19 cellular contexts compared by ENCODE assay signal in genomic region chr7:50372921-50373320, GRCh38.
DNase-seq lines count a peak whose midpoint lies in the region; ATAC-seq and TF ChIP-seq lines count a peak whose summit lies in the region.
"Had no signal": no experiment of that assay in that cellular context is flagged by ENCODE, and none has a peak within 500 bp of the region (broad histone marks: within the 10 kb centered on the region; RNA-seq: fewer than 3 reads in every experiment).

No MANE protein-coding gene starts in this region.

- TF ChIP-seq POLR2A in heart left ventricle (IDR thresholded peaks at IDR 0.05) = no peak

- intact Hi-C loops in CD14-positive monocyte (cut with micrococcal nuclease) = loop anchor here in 1 of 2 donors (5.0 kb wide), 1 partner anchor 226 kb away; no protein-coding TSS in a partner anchor
- intact Hi-C loops in activated CD4-positive, alpha-beta memory T cell treated with anti-CD3 and anti-CD28 coated beads for 36 hours (cut with micrococcal nuclease) = loop anchor here (1.0 kb wide), 1 partner anchor 75 kb away; no protein-coding TSS in a partner anchor
- intact Hi-C loops in heart left ventricle (cut with DNase I) = no loop called here

- no peaks in the 10 kb centered on the region for H3K27me3 ChIP-seq in effector memory CD4-positive, alpha-beta T cell (replicated peaks; ENCODE audit: control insufficient read depth, insufficient read depth, low read length, poor library complexity, severe bottlenecking)
- H3K27me3 ChIP-seq in heart left ventricle = no peaks in the 10 kb centered on the region

- TF ChIP-seq CTCF in CD14-positive monocyte (IDR thresholded peaks at IDR 0.05) = no peak
- TF ChIP-seq CTCF in heart left ventricle (IDR thresholded peaks at IDR 0.05) = no peak

- peak overlapping the region; percentile 57 for H3K4me3 Mint-ChIP-seq in T-helper 1 cell treated with Interleukin-12 subunit alpha and Interleukin-12 subunit beta and Interleukin-4 antibody, amounts not matched to agents 30 μg/mL and 1 μg/mL, for 36 hours
- no peak overlapping the region for H3K4me3 Mint-ChIP-seq in CD14-positive monocyte
- no peak overlapping the region for H3K4me3 Mint-ChIP-seq in activated CD4-positive, alpha-beta memory T cell treated with anti-CD3 and anti-CD28 coated beads for 36 hours

- DNase-seq in T-helper 1 cell (no peak), CD14-positive monocyte (ENCODE audit: low spot score) (no peak), NCI-H1694 treated with DMSO at 0.1 percent for 48 hours (lab: John Stamatoyannopoulos, UW) (no peak), heart left ventricle (no peak)
- DNase-seq in activated CD4-positive, alpha-beta memory T cell treated with anti-CD3 and anti-CD28 coated beads for 36 hours = no peak
- no peak for DNase-seq in effector memory CD4-positive, alpha-beta T cell
- DNase-seq: activated CD4-positive, alpha-beta T cell treated with anti-CD3 and anti-CD28 coated beads for 1 hour; erythroblast; foreskin melanocyte; hippocampal formation; NCI-H524; nucleus accumbens; retina; RPMI8226; stimulated activated CD4-positive, alpha-beta T cell treated with anti-CD3 and anti-CD28 coated beads, Interleukin-4, amount 100 ng/mL, for 24 hours had no signal

- H3K36me3 Mint-ChIP-seq in T-helper 1 cell treated with Interleukin-12 subunit alpha and Interleukin-12 subunit beta and Interleukin-4 antibody, amounts not matched to agents 30 μg/mL and 1 μg/mL, for 36 hours (ENCODE audit: low read depth) = peaks cover 75% of the 10 kb centered on the region
- peaks cover 75 to 84% of the 10 kb centered on the region in 2 donors for H3K36me3 Mint-ChIP-seq in CD14-positive monocyte
- peaks cover 89% of the 10 kb centered on the region for H3K36me3 Mint-ChIP-seq in activated CD4-positive, alpha-beta memory T cell treated with anti-CD3 and anti-CD28 coated beads for 36 hours

- H3K27me3 Mint-ChIP-seq in T-helper 1 cell treated with Interleukin-12 subunit alpha and Interleukin-12 subunit beta and Interleukin-4 antibody, amounts not matched to agents 30 μg/mL and 1 μg/mL, for 36 hours (ENCODE audit: low read depth) = no peaks in the 10 kb centered on the region
- H3K27me3 Mint-ChIP-seq in CD14-positive monocyte (ENCODE audit: low read depth in 3 of 3) = no peaks in the 10 kb centered on the region
- no peaks in the 10 kb centered on the region for H3K27me3 Mint-ChIP-seq in activated CD4-positive, alpha-beta memory T cell treated with anti-CD3 and anti-CD28 coated beads for 36 hours

- peak overlapping the region; percentile 52 for H3K27ac ChIP-seq in effector memory CD4-positive, alpha-beta T cell (ENCODE audit: insufficient read depth, low read length, poor library complexity, severe bottlenecking)
- H3K27ac ChIP-seq in heart left ventricle = no peak overlapping the region
- H3K27ac ChIP-seq: 22Rv1, SK-N-MC had no signal

- no peaks in the 10 kb centered on the region for H3K9me3 ChIP-seq in effector memory CD4-positive, alpha-beta T cell (ENCODE audit: control insufficient read depth, low read length)
- H3K9me3 ChIP-seq in heart left ventricle = peaks cover 0 to 16% (median 7%) of the 10 kb centered on the region in 12 donors

- 73 to 86% (median 77%) methylated on average over 4 of the region's 4 CpGs for WGBS in heart left ventricle, 4 donors

- H3K27ac Mint-ChIP-seq in T-helper 1 cell treated with Interleukin-12 subunit alpha and Interleukin-12 subunit beta and Interleukin-4 antibody, amounts not matched to agents 30 μg/mL and 1 μg/mL, for 36 hours = peak overlapping the region; percentile 82
- H3K27ac Mint-ChIP-seq in CD14-positive monocyte = peak overlapping the region in 5 of 7 donors; percentile 3 to 81 (median 58)
- H3K27ac Mint-ChIP-seq in activated CD4-positive, alpha-beta memory T cell treated with anti-CD3 and anti-CD28 coated beads for 36 hours = peak overlapping the region; percentile 82

- no peaks in the 10 kb centered on the region for H3K9me3 Mint-ChIP-seq in T-helper 1 cell treated with Interleukin-12 subunit alpha and Interleukin-12 subunit beta and Interleukin-4 antibody, amounts not matched to agents 30 μg/mL and 1 μg/mL, for 36 hours
- H3K9me3 Mint-ChIP-seq in CD14-positive monocyte = peaks cover 2 to 3% (median 3%) of the 10 kb centered on the region in 7 donors
- peaks cover 2% of the 10 kb centered on the region for H3K9me3 Mint-ChIP-seq in activated CD4-positive, alpha-beta memory T cell treated with anti-CD3 and anti-CD28 coated beads for 36 hours

- H3K4me1 ChIP-seq in effector memory CD4-positive, alpha-beta T cell (ENCODE audit: control insufficient read depth, insufficient read depth, low read length, poor library complexity, severe bottlenecking) = peaks cover 57% of the 10 kb centered on the region
- H3K4me1 ChIP-seq in heart left ventricle = peaks cover 0 to 6% (median 0%) of the 10 kb centered on the region in 12 donors

- peaks cover 62% of the 10 kb centered on the region for H3K36me3 ChIP-seq in effector memory CD4-positive, alpha-beta T cell (ENCODE audit: control insufficient read depth, insufficient read depth, low read length)
- peaks cover 0 to 62% (median 0%) of the 10 kb centered on the region in 9 donors for H3K36me3 ChIP-seq in heart left ventricle

- no peak overlapping the region for H3K4me3 ChIP-seq in effector memory CD4-positive, alpha-beta T cell (ENCODE audit: insufficient read depth, low read depth, low read length, poor library complexity, severe bottlenecking)
- no peak overlapping the region for H3K4me3 ChIP-seq in heart left ventricle
- H3K4me3 ChIP-seq: SK-N-MC had no signal

- H3K4me1 Mint-ChIP-seq in T-helper 1 cell treated with Interleukin-12 subunit alpha and Interleukin-12 subunit beta and Interleukin-4 antibody, amounts not matched to agents 30 μg/mL and 1 μg/mL, for 36 hours (ENCODE audit: low read depth) = peaks cover 79% of the 10 kb centered on the region
- H3K4me1 Mint-ChIP-seq in CD14-positive monocyte = peaks cover 5% of the 10 kb centered on the region
- H3K4me1 Mint-ChIP-seq in activated CD4-positive, alpha-beta memory T cell treated with anti-CD3 and anti-CD28 coated beads for 36 hours (ENCODE audit: low read depth) = peaks cover 96% of the 10 kb centered on the region

- POLR2A ChIA-PET in activated CD4-positive, alpha-beta memory T cell treated with anti-CD3 and anti-CD28 coated beads for 36 hours (lab: Charles Lee) = interaction anchor here (0.8 to 22.4 kb wide), 6 partner anchors 11 to 65 kb away, joined by 3 to 487 read pairs (median 4); no protein-coding TSS in a partner anchor

- CTCF ChIA-PET in activated CD4-positive, alpha-beta memory T cell treated with anti-CD3 and anti-CD28 coated beads for 36 hours (lab: Charles Lee) = interaction anchor here (2.1 to 11.1 kb wide), 4 partner anchors 21 to 167 kb away, joined by 7 to 159 read pairs (median 35); no protein-coding TSS in a partner anchor

- ATAC-seq in GM21723 (IDR thresholded peaks at IDR 0.05; ENCODE audit: unreplicated experiment) (no peak), heart left ventricle (no peak)
